Comparison of ENCODE assay signal across 8 cellular contexts in the genomic region with DNA sequence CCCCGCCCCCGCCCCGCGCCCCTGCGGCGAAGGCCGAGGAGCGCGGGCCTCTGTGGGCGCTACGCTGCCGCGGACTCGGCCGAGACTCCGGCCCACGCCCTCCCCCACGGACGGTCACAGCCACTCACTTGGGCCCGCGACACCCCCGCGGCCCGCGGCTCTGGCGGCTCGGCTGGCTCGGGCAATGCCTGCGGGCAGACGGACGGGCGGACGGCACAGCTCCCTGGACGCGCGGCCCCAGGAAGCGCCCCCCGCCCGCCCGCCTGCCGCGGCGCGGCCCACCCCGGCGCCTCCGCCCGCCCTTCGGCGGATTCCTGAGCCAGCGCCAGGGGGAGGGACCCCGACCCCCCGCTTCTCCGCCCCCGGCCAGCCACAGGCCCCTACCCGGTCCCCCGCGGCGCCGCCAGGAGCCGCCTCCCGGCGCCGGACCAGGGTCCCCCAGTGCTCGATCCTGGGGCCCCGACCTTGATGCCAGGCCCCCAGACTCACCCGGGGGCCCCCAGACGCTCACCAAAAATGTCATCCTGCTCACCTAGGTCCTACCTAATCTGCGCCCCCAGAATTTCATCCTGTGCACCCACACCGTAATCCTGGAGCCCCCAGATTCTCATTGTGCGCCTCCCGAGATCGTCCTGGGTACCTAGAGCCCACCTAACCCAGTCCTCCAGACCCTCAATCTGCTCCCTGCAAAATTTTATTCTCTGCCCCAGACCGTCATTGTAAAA. TPM values are rescaled to one million over a fixed set of nuclear protein-coding genes. Genes with fewer than 3 reads are reported as not detected.
DNase-seq lines count a peak whose midpoint lies in the region; ATAC-seq and TF ChIP-seq lines count a peak whose summit lies in the region.

A gene (minus strand): TSS at position 246 of the 725 bp plus-strand sequence. CDS start 446 bp downstream, outside the sequence.

- peaks cover 12% of the 10 kb centered on the region for H3K4me1 ChIP-seq in Panc1 (ENCODE audit: control insufficient read depth, insufficient read depth, low read length)
- H3K4me1 ChIP-seq in naive thymus-derived CD4-positive, alpha-beta T cell (ENCODE audit: control insufficient read depth in 2 of 2, insufficient read depth in 2 of 2, low read length in 2 of 2) = peaks cover 10 to 19% of the 10 kb centered on the region in 2 donors

- DNase-seq in COLO668 (lab: John Stamatoyannopoulos, UW; ENCODE audit: unreplicated experiment) (peak; percentile 12), Panc1 (ENCODE audit: low read depth, low spot score) (no peak), epithelial cell of proximal tubule (ENCODE audit: low read depth) (no peak), superior temporal gyrus (ENCODE audit: extremely low spot score) (no peak), NCI-H2029 (lab: John Stamatoyannopoulos, UW) (no peak)
- no peak for DNase-seq in naive thymus-derived CD4-positive, alpha-beta T cell

- BruUV-seq in Panc1 (replicated peaks; lab: Mats Ljungman, UMichigan) = TSS peak; percentile 97

- peaks cover 7 to 32% (median 18%) of the 10 kb centered on the region in 7 donors for H3K4me1 Mint-ChIP-seq in naive thymus-derived CD4-positive, alpha-beta T cell

- POLR2A ChIA-PET in Panc1 (lab: Charles Lee) = interaction anchor here (0.5 kb wide), 1 partner anchor 1561 kb away, joined by 11 read pairs; no protein-coding TSS in a partner anchor
- POLR2A ChIA-PET in naive thymus-derived CD4-positive, alpha-beta T cell (lab: Charles Lee) = interaction anchor here (1.0 to 4.8 kb wide), 6 partner anchors 12 to 33 kb away, joined by 3 to 109 read pairs (median 31); a partner anchor contains a TSS

- TF ChIP-seq CTCF in Panc1 (IDR thresholded peaks at IDR 0.05) = no peak
- TF ChIP-seq CTCF in epithelial cell of proximal tubule (conservative IDR thresholded peaks at IDR 0.05; ENCODE audit: low read depth, low read length) = no peak

- in situ Hi-C loops in Panc1 (cut with HindIII; ENCODE audit: low pct_unique_long_range_greater_than_20kb, low sequenced_read_pairs) = no loop called here

- peak within 1 kb of the TSS; percentile 71 to 92 (median 91) for H3K27ac Mint-ChIP-seq in naive thymus-derived CD4-positive, alpha-beta T cell

- CTCF ChIA-PET in Panc1 (lab: Charles Lee) = interaction anchor here (0.7 to 1.6 kb wide), 2 partner anchors 12 to 184 kb away, joined by 5 to 6 read pairs; no protein-coding TSS in a partner anchor
- CTCF ChIA-PET in naive thymus-derived CD4-positive, alpha-beta T cell (lab: Charles Lee) = interaction anchor here (1.5 to 4.7 kb wide), 3 partner anchors 12 to 13 kb away, joined by 10 to 30 read pairs (median 24); a partner anchor contains a TSS

- ATAC-seq in Panc1 (peak; percentile 6), HG03095 (IDR thresholded peaks at IDR 0.05; ENCODE audit: unreplicated experiment) (no peak), GM19395 (IDR thresholded peaks at IDR 0.05; ENCODE audit: unreplicated experiment) (no peak)
- ATAC-seq in naive thymus-derived CD4-positive, alpha-beta T cell = no peak

- peak within 1 kb of the TSS; percentile 57 to 73 for H3K4me3 ChIP-seq in Panc1 (ENCODE audit: low read depth in 2 of 2, low read length in 2 of 2)
- H3K4me3 ChIP-seq in epithelial cell of proximal tubule (ENCODE audit: low read depth, low read length) = peak within 1 kb of the TSS; percentile 80
- H3K4me3 ChIP-seq in naive thymus-derived CD4-positive, alpha-beta T cell (ENCODE audit: low read length) = peak within 1 kb of the TSS; percentile 75

- no peaks in the 10 kb centered on the region for H3K9me3 ChIP-seq in Panc1 (ENCODE audit: control insufficient read depth, insufficient read depth, low read depth, low read length)
- no peaks in the 10 kb centered on the region for H3K9me3 ChIP-seq in naive thymus-derived CD4-positive, alpha-beta T cell (ENCODE audit: control insufficient read depth in 2 of 3, low read length in 3 of 3)

- peaks cover 0 to 5% (median 0%) of the 10 kb centered on the region in 5 donors for H3K36me3 Mint-ChIP-seq in naive thymus-derived CD4-positive, alpha-beta T cell

- H3K27ac ChIP-seq in Panc1 (ENCODE audit: low read length) = peak within 1 kb of the TSS; percentile 86
- peak within 1 kb of the TSS; percentile 88 for H3K27ac ChIP-seq in naive thymus-derived CD4-positive, alpha-beta T cell (ENCODE audit: low read depth, low read length)

- no peaks in the 10 kb centered on the region for H3K9me3 Mint-ChIP-seq in naive thymus-derived CD4-positive, alpha-beta T cell

- intact Hi-C loops in Panc1 (cut with micrococcal nuclease; ENCODE audit: unreplicated experiment) = no loop called here
- intact Hi-C loops in naive thymus-derived CD4-positive, alpha-beta T cell (cut with micrococcal nuclease) = loop anchor here (1.0 to 5.0 kb wide), 6 partner anchors 12 to 970 kb away; a partner anchor contains a TSS

- H3K4me3 Mint-ChIP-seq in naive thymus-derived CD4-positive, alpha-beta T cell = peak within 1 kb of the TSS; percentile 84 to 97 (median 91)

- H3K27me3 ChIP-seq in Panc1 (ENCODE audit: control insufficient read depth, insufficient read depth, low read length) = no peaks in the 10 kb centered on the region
- H3K27me3 ChIP-seq in naive thymus-derived CD4-positive, alpha-beta T cell (ENCODE audit: control insufficient read depth in 2 of 2, insufficient read depth in 2 of 2, low read length in 2 of 2) = no peaks in the 10 kb centered on the region

- H3K27me3 Mint-ChIP-seq in naive thymus-derived CD4-positive, alpha-beta T cell = peaks cover 0 to 3% (median 0%) of the 10 kb centered on the region in 5 donors

- H3K36me3 ChIP-seq in Panc1 (ENCODE audit: control insufficient read depth, insufficient read depth, low read length) = no peaks in the 10 kb centered on the region
- H3K36me3 ChIP-seq in naive thymus-derived CD4-positive, alpha-beta T cell (ENCODE audit: control insufficient read depth in 2 of 3, insufficient read depth in 3 of 3, low read length in 3 of 3) = no peaks in the 10 kb centered on the region

RNA-seq across cellular contexts. Expression of the gene that starts here (rescaled TPM):
- total RNA-seq in Panc1 (2021; ENCODE audit: unreplicated experiment) = 23.7 TPM
- polyA plus RNA-seq in Panc1 (2012; ENCODE audit: insufficient read length) = 44.8 TPM
- 45.1 and 94.7 TPM in 2 replicates for total RNA-seq in epithelial cell of proximal tubule
- total RNA-seq in naive thymus-derived CD4-positive, alpha-beta T cell = 10 to 100 TPM in 3 of 5 experiments, 1 to 10 TPM in 2; 5.9 to 16.0 (median 12.7) TPM
- under 1 TPM; 0.40 to 0.60 TPM for polyA plus RNA-seq in naive thymus-derived CD4-positive, alpha-beta T cell
